In the genomic region with DNA sequence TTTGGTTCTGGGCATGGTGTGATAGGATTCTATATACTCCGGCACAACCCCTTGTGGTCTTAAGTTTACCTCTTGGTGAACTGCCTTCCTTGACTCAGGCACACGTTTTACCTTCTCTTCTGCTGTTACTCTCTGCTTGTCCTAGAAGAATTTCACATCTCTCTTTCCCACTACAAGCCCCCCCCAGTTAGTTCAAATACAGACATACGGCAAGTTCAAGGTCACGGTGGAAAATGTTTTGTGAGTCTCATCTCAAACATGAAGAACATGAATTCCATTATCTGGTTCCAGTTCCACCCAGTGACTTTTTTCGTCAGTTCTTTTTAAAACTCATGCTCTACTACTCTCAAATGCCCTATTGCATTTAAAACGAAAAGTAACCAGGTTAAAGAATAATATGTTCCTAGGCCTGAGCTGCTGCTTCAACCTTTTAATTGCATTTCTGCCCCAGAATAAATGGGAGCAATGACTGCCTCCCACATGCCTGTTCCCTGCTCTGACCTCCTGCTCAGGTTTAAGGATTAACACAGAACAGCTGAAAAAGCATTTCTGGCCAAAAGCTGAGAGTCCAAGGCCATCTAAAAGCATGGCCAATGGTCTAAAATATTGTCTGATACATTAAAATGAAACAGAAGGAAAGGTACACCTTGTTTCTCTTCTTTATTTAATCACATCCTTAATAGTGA, we compare ENCODE assay signal across 21 cellular contexts.
A peak's percentile ranks its signal among the peaks of the same experiment; 100 is the strongest.
DNase-seq lines count a peak whose midpoint lies in the region; ATAC-seq and TF ChIP-seq lines count a peak whose summit lies in the region.
"Had no signal": no experiment of that assay in that cellular context is flagged by ENCODE, and none has a peak within 500 bp of the region (broad histone marks: within the 10 kb centered on the region; RNA-seq: fewer than 3 reads in every experiment).

No MANE protein-coding gene starts in this region.

- H3K4me3 Mint-ChIP-seq in MCF 10A (ENCODE audit: unreplicated experiment): no peak overlapping the region
- no peak overlapping the region for H3K4me3 Mint-ChIP-seq in stimulated activated naive B cell treated with anti-CD40 and anti-IgM and Interleukin-4, amounts not matched to agents 10 μg/mL and 1 μg/mL and 100 μg/mL, for 72 hours
- H3K4me3 Mint-ChIP-seq: H9 had no signal

- H3K36me3 ChIP-seq in breast epithelium: no peaks in the 10 kb centered on the region
- H3K36me3 ChIP-seq: MG63 had no signal

- TF ChIP-seq POLR2A in breast epithelium (IDR thresholded peaks at IDR 0.05) (no peak), lower leg skin (IDR thresholded peaks at IDR 0.05) (no peak)

- H3K4me1 ChIP-seq in breast epithelium: no peaks in the 10 kb centered on the region

- DNase-seq in MCF 10A (ENCODE audit: unreplicated experiment) (no peak), breast epithelium (ENCODE audit: low spot score in 2 of 2) (no peak), myocyte (ENCODE audit: low read depth) (peak; percentile 24), RKO (ENCODE audit: low spot score) (no peak), lower leg skin (ENCODE audit: low spot score in 2 of 2) (no peak), ecto neural progenitor cell (ENCODE audit: low spot score) (no peak)
- DNase-seq in stimulated activated naive B cell treated with anti-CD40 and anti-IgM and Interleukin-4, amounts not matched to agents 10 μg/mL and 1 μg/mL and 100 μg/mL, for 72 hours: no peak
- DNase-seq: Calu3, GM23248, H9, Kasumi-1, MG63, NCI-H1105 treated with DMSO at 0.1 percent for 48 hours, NCI-H146, NCI-H526 treated with DMSO at 0.1 percent for 48 hours, SHP77 treated with DMSO at 0.1 percent for 48 hours, SW 1271 had no signal

- no peaks in the 10 kb centered on the region for H3K27me3 Mint-ChIP-seq in MCF 10A (ENCODE audit: insufficient read depth, unreplicated experiment)
- H3K27me3 Mint-ChIP-seq in stimulated activated naive B cell treated with anti-CD40 and anti-IgM and Interleukin-4, amounts not matched to agents 10 μg/mL and 1 μg/mL and 100 μg/mL, for 72 hours: no peaks in the 10 kb centered on the region

- H3K4me3 ChIP-seq in breast epithelium: no peak overlapping the region
- no peak overlapping the region for H3K4me3 ChIP-seq in lower leg skin (ENCODE audit: low read depth, poor library complexity, severe bottlenecking)
- H3K4me3 ChIP-seq: GM23248, MG63, SK-N-MC had no signal

- ATAC-seq in stimulated activated naive B cell treated with anti-CD40 and anti-IgM and Interleukin-4, amounts not matched to agents 10 μg/mL and 1 μg/mL and 100 μg/mL, for 72 hours (replicated peaks): no peak
- ATAC-seq: Panc1 had no signal

- BruUV-seq in MCF 10A (replicated peaks; lab: Mats Ljungman, UMichigan): no TSS peak

- H3K27me3 ChIP-seq in breast epithelium: no peaks in the 10 kb centered on the region
- H3K27me3 ChIP-seq: MG63 had no signal

- H3K27ac Mint-ChIP-seq in MCF 10A (ENCODE audit: low read depth, unreplicated experiment): peak overlapping the region; percentile 37
- H3K27ac Mint-ChIP-seq in stimulated activated naive B cell treated with anti-CD40 and anti-IgM and Interleukin-4, amounts not matched to agents 10 μg/mL and 1 μg/mL and 100 μg/mL, for 72 hours: peak overlapping the region; percentile 28

- no peaks in the 10 kb centered on the region for H3K9me3 ChIP-seq in breast epithelium
- H3K9me3 ChIP-seq: MG63 had no signal

- 86 to 91% methylated on average over 6 of the region's 6 CpGs for WGBS in lower leg skin, 2 donors

- intact Hi-C loops in MCF 10A (cut with micrococcal nuclease): no loop called here
- intact Hi-C loops in breast epithelium (cut with DNase I; ENCODE audit: low total_unique reads): no loop called here
- intact Hi-C loops in lower leg skin (cut with DNase I; ENCODE audit: low total_unique reads): no loop called here

- H3K27ac ChIP-seq in breast epithelium (no peak overlapping the region), VCaP (peak overlapping the region; percentile 9; the same call in 1 of the 2 replicates)
- H3K27ac ChIP-seq: 22Rv1, GM23248, SK-N-MC had no signal

- CTCF ChIA-PET in MCF 10A (lab: Yijun Ruan, JAX): interaction anchor here (0.6 kb wide), 3 partner anchors 25 to 269 kb away, joined by 3 to 4 read pairs (median 3); partner anchors contain the start of genes OSBPL10 and ZNF860

- H3K4me1 Mint-ChIP-seq in MCF 10A (ENCODE audit: insufficient read depth, unreplicated experiment): peaks cover 3% of the 10 kb centered on the region
- H3K4me1 Mint-ChIP-seq in stimulated activated naive B cell treated with anti-CD40 and anti-IgM and Interleukin-4, amounts not matched to agents 10 μg/mL and 1 μg/mL and 100 μg/mL, for 72 hours: peaks cover 54 to 69% of the 10 kb centered on the region in 2 donors

- H3K36me3 Mint-ChIP-seq in MCF 10A (ENCODE audit: insufficient read depth, unreplicated experiment): peaks cover 48% of the 10 kb centered on the region
- H3K36me3 Mint-ChIP-seq in stimulated activated naive B cell treated with anti-CD40 and anti-IgM and Interleukin-4, amounts not matched to agents 10 μg/mL and 1 μg/mL and 100 μg/mL, for 72 hours: peaks cover 35 to 62% of the 10 kb centered on the region in 2 donors

- POLR2A ChIA-PET in MCF 10A (lab: Yijun Ruan, JAX): no interaction called here

- TF ChIP-seq CTCF in MCF 10A (IDR thresholded peaks at IDR 0.05; ENCODE audit: unreplicated experiment) (no peak), breast epithelium (IDR thresholded peaks at IDR 0.05) (no peak), VCaP (conservative IDR thresholded peaks at IDR 0.05) (no peak), lower leg skin (IDR thresholded peaks at IDR 0.05) (no peak)

- no peaks in the 10 kb centered on the region for H3K9me3 Mint-ChIP-seq in MCF 10A (ENCODE audit: unreplicated experiment)
- no peaks in the 10 kb centered on the region for H3K9me3 Mint-ChIP-seq in stimulated activated naive B cell treated with anti-CD40 and anti-IgM and Interleukin-4, amounts not matched to agents 10 μg/mL and 1 μg/mL and 100 μg/mL, for 72 hours
- H3K9me3 Mint-ChIP-seq: H9 had no signal
